8 cellular contexts compared by ENCODE assay signal in the genomic region with DNA sequence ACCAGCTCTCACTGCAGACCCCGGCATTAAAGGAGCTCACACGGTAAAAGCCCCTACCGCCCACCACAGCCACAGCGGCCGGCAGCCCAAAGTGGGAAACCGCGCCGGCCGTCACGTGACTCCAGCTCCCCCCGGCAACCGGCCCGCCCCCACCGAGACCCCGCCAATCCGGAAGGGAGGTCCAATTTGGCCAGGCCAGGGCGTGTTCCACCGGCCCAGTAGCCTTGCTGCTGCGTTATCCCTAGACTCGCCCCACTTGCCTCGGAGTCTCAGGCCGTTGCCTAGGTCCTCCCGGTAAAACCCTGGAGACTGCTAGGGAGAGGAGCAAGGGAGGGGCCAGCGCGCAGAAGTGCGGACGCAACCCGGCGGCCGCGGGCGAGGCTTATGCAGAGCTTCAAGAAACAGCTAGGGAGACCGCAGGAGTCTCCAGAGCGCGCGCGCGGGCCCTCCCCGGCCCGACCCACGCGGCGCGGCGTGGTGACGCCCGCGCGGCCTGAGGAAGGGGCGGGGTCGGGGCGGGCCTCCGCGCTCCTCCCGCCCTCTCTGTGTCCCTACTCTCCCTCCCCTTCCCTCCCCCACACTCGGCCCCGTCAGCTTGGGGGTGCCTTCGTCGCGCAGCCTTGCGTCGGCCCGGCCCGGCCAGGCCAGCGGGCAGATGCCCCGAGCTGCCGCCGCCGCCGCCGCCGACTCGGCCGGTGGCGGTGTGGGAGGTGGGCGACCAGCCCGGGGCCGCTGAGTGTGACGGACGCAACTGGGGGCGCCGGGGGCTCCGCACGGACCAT. TPM values are rescaled to one million over a fixed set of nuclear protein-coding genes. Genes with fewer than 3 reads are reported as not detected.
DNase-seq lines count a peak whose midpoint lies in the region; ATAC-seq, FAIRE-seq and TF ChIP-seq lines count a peak whose summit lies in the region.

A gene with protein sequence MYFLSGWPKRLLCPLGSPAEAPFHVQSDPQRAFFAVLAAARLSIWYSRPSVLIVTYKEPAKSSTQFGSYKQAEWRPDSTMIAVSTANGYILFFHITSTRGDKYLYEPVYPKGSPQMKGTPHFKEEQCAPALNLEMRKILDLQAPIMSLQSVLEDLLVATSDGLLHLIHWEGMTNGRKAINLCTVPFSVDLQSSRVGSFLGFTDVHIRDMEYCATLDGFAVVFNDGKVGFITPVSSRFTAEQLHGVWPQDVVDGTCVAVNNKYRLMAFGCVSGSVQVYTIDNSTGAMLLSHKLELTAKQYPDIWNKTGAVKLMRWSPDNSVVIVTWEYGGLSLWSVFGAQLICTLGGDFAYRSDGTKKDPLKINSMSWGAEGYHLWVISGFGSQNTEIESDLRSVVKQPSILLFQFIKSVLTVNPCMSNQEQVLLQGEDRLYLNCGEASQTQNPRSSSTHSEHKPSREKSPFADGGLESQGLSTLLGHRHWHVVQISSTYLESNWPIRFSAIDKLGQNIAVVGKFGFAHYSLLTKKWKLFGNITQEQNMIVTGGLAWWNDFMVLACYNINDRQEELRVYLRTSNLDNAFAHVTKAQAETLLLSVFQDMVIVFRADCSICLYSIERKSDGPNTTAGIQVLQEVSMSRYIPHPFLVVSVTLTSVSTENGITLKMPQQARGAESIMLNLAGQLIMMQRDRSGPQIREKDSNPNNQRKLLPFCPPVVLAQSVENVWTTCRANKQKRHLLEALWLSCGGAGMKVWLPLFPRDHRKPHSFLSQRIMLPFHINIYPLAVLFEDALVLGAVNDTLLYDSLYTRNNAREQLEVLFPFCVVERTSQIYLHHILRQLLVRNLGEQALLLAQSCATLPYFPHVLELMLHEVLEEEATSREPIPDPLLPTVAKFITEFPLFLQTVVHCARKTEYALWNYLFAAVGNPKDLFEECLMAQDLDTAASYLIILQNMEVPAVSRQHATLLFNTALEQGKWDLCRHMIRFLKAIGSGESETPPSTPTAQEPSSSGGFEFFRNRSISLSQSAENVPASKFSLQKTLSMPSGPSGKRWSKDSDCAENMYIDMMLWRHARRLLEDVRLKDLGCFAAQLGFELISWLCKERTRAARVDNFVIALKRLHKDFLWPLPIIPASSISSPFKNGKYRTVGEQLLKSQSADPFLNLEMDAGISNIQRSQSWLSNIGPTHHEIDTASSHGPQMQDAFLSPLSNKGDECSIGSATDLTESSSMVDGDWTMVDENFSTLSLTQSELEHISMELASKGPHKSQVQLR (N-terminal part only) (plus strand): TSS at position 578 of the 782 bp plus-strand sequence. CDS start 203 bp downstream, at position 781.

- intact Hi-C loops in ascending aorta (cut with DNase I), result loop anchor here (2.0 to 10.0 kb wide), 5 partner anchors 380 to 951 kb away; a partner anchor contains a TSS
- intact Hi-C loops in right cardiac atrium (cut with DNase I), result no loop called here

- no peaks in the 10 kb centered on the region for H3K27me3 Mint-ChIP-seq in T-helper 2 cell treated with Interferon-gamma antibody and Interleukin-4, amounts not matched to agents 5 μg/mL and 100 μg/mL, for 36 hours (ENCODE audit: low read depth)

- peak; percentile 57 to 73 for DNase-seq in NCI-H187 (lab: John Stamatoyannopoulos, UW)
- peak; percentile 93 for DNase-seq in T-helper 2 cell treated with Interferon-gamma antibody and Interleukin-4, amounts not matched to agents 5 μg/mL and 100 μg/mL, for 36 hours (ENCODE audit: low spot score)
- DNase-seq in ascending aorta (ENCODE audit: low spot score in 2 of 2), result peak; percentile 77 to 95
- peak; percentile 93 to 97 (median 97) for DNase-seq in right cardiac atrium
- DNase-seq in pulmonary artery endothelial cell (ENCODE audit: low read depth, low spot score), result peak; percentile 69
- DNase-seq in urothelium cell line (ENCODE audit: low spot score), result peak; percentile 89

- H3K4me3 Mint-ChIP-seq in T-helper 2 cell treated with Interferon-gamma antibody and Interleukin-4, amounts not matched to agents 5 μg/mL and 100 μg/mL, for 36 hours, result peak within 1 kb of the TSS; percentile 98

- H3K36me3 ChIP-seq in ascending aorta, result no peaks in the 10 kb centered on the region

- peak within 1 kb of the TSS; percentile 98 for H3K27ac Mint-ChIP-seq in T-helper 2 cell treated with Interferon-gamma antibody and Interleukin-4, amounts not matched to agents 5 μg/mL and 100 μg/mL, for 36 hours

- ATAC-seq in GM18499 (IDR thresholded peaks at IDR 0.05; ENCODE audit: insufficient read depth, unreplicated experiment) (peak; percentile 25), HG02884 (IDR thresholded peaks at IDR 0.05; ENCODE audit: unreplicated experiment) (peak; percentile 45), right cardiac atrium (peak; percentile 97)

- H3K4me1 Mint-ChIP-seq in T-helper 2 cell treated with Interferon-gamma antibody and Interleukin-4, amounts not matched to agents 5 μg/mL and 100 μg/mL, for 36 hours (ENCODE audit: low read depth), result peaks cover 55% of the 10 kb centered on the region

- H3K9me3 ChIP-seq in ascending aorta (no peaks in the 10 kb centered on the region), right cardiac atrium (ENCODE audit: control insufficient read depth, low read length) (no peaks in the 10 kb centered on the region)

- no peak for FAIRE-seq in urothelium cell line (lab: Jason Lieb, UNC)

- H3K4me1 ChIP-seq in ascending aorta, result peaks cover 5 to 43% of the 10 kb centered on the region in 2 donors
- no peaks in the 10 kb centered on the region for H3K4me1 ChIP-seq in right cardiac atrium (ENCODE audit: control insufficient read depth, insufficient read depth, low read length)

- peak within 1 kb of the TSS; percentile 93 to 98 for H3K4me3 ChIP-seq in ascending aorta
- peak within 1 kb of the TSS; percentile 78 for H3K4me3 ChIP-seq in right cardiac atrium (ENCODE audit: low read length)

- peak within 1 kb of the TSS; percentile 95 to 99 for H3K27ac ChIP-seq in ascending aorta
- peak within 1 kb of the TSS; percentile 99 for H3K27ac ChIP-seq in right cardiac atrium (ENCODE audit: low read length)

- H3K36me3 Mint-ChIP-seq in T-helper 2 cell treated with Interferon-gamma antibody and Interleukin-4, amounts not matched to agents 5 μg/mL and 100 μg/mL, for 36 hours (ENCODE audit: low read depth), result peaks cover 14% of the 10 kb centered on the region

- WGBS in right cardiac atrium, result under 1% methylated on average over 84 of the region's 84 CpGs

- no peaks in the 10 kb centered on the region for H3K9me3 Mint-ChIP-seq in T-helper 2 cell treated with Interferon-gamma antibody and Interleukin-4, amounts not matched to agents 5 μg/mL and 100 μg/mL, for 36 hours

- H3K27me3 ChIP-seq in ascending aorta (no peaks in the 10 kb centered on the region), right cardiac atrium (ENCODE audit: control insufficient read depth, insufficient read depth) (no peaks in the 10 kb centered on the region)

- no peak for TF ChIP-seq CTCF in ascending aorta (IDR thresholded peaks at IDR 0.05)

RNA-seq across cellular contexts. Expression of the gene that starts here (rescaled TPM):
- 46.7 TPM for total RNA-seq in ascending aorta
- 10 to 100 TPM in 3 of 4 donors, 1 to 10 TPM in 1; 10.0 to 11.7 (median 11.4) TPM for total RNA-seq in right cardiac atrium
- 3.2 TPM for polyA plus RNA-seq in right cardiac atrium
- 32.6 and 32.8 TPM in 2 replicates for total RNA-seq in pulmonary artery endothelial cell

Comparison
In these comparisons a context has a peak if more than half of its experiments do, and no peak if none do; other contexts are left out.
1. Peak in every context shown above with its lines: DNase-seq, ATAC-seq, H3K4me3 ChIP-seq and H3K27ac ChIP-seq.
2. ATAC-seq: peak in every context shown above with its lines; median percentile 97 in right cardiac atrium; 45 in HG02884; 25 in GM18499.